In genomic region chr11:19239039-19239438, GRCh38 we compare ENCODE assay signal across 15 cellular contexts. TPM values are rescaled to one million over a fixed set of nuclear protein-coding genes. Genes with fewer than 3 reads are reported as not detected.
DNase-seq lines count a peak whose midpoint lies in the region; ATAC-seq and TF ChIP-seq lines count a peak whose summit lies in the region.
"Had no signal": no experiment of that assay in that cellular context is flagged by ENCODE, and none has a peak within 500 bp of the region (broad histone marks: within the 10 kb centered on the region; RNA-seq: fewer than 3 reads in every experiment).

No MANE protein-coding gene starts in this region.

- ATAC-seq in heart right ventricle (no peak), gastrocnemius medialis (no peak), GM18498 (IDR thresholded peaks at IDR 0.05; ENCODE audit: unreplicated experiment) (no peak), GM18873 (IDR thresholded peaks at IDR 0.05; ENCODE audit: low FRiP score, unreplicated experiment) (no peak)
- ATAC-seq: left ventricle myocardium superior had no signal

- peaks cover 10% of the 10 kb centered on the region for H3K4me1 Mint-ChIP-seq in activated naive CD8-positive, alpha-beta T cell treated with anti-CD3 and anti-CD28 coated beads for 36 hours

- H3K4me3 ChIP-seq in left ventricle myocardium inferior (peak overlapping the region; percentile 87), heart right ventricle (peak overlapping the region in 3 of 10 donors; percentile 12 to 73 (median 66)), NB4 (ENCODE audit: low read depth, low read length) (peak overlapping the region; percentile 89), gastrocnemius medialis (no peak overlapping the region)
- H3K4me3 ChIP-seq: dorsolateral prefrontal cortex, GM23248 had no signal

- H3K27ac ChIP-seq in left ventricle myocardium inferior (replicated peaks) (no peak overlapping the region), heart right ventricle (peak overlapping the region in 3 of 10 donors; percentile 0 to 68 (median 19)), gastrocnemius medialis (peak overlapping the region; percentile 71 to 88 (median 74))
- H3K27ac ChIP-seq: dorsolateral prefrontal cortex, GM23248, SJSA1 had no signal

- H3K9me3 ChIP-seq in left ventricle myocardium inferior (replicated peaks) (no peaks in the 10 kb centered on the region), heart right ventricle (no peaks in the 10 kb centered on the region), gastrocnemius medialis (no peaks in the 10 kb centered on the region)
- H3K9me3 ChIP-seq: SJSA1 had no signal

- TF ChIP-seq POLR2A in NB4 (IDR thresholded peaks at IDR 0.05; ENCODE audit: extremely low read depth, insufficient read length), result no peak
- no peak for TF ChIP-seq POLR2A in gastrocnemius medialis (IDR thresholded peaks at IDR 0.05)

- H3K4me1 ChIP-seq in left ventricle myocardium inferior (peaks cover 54% of the 10 kb centered on the region), heart right ventricle (peaks cover 5 to 50% (median 17%) of the 10 kb centered on the region in 9 donors), gastrocnemius medialis (peaks cover 48 to 54% of the 10 kb centered on the region in 2 donors)

- peak overlapping the region; percentile 43 for H3K4me3 Mint-ChIP-seq in activated naive CD8-positive, alpha-beta T cell treated with anti-CD3 and anti-CD28 coated beads for 36 hours

- H3K27me3 ChIP-seq in left ventricle myocardium inferior (ENCODE audit: low read depth) (peaks cover 30% of the 10 kb centered on the region), heart right ventricle (peaks cover 11 to 36% (median 25%) of the 10 kb centered on the region in 7 donors), gastrocnemius medialis (peaks cover 15 to 22% (median 17%) of the 10 kb centered on the region in 3 donors)
- H3K27me3 ChIP-seq: SJSA1 had no signal

- DNase-seq in left ventricle myocardium inferior (no peak), heart right ventricle (no peak), NB4 (ENCODE audit: low read depth) (peak; percentile 25), gastrocnemius medialis (no peak), activated gamma-delta T cell (lab: John Stamatoyannopoulos, UW) (no peak)
- no peak for DNase-seq in activated naive CD8-positive, alpha-beta T cell treated with anti-CD3 and anti-CD28 coated beads for 36 hours
- DNase-seq: amygdala, C1 segment of cervical spinal cord, dorsolateral prefrontal cortex, GM23248, left ventricle myocardium superior had no signal

- in situ Hi-C loops in gastrocnemius medialis (cut with MboI; ENCODE audit: low sequenced_read_pairs in 4 of 4), result no loop called here

- TF ChIP-seq CTCF in left ventricle myocardium inferior (IDR thresholded peaks at IDR 0.05; ENCODE audit: borderline replicate concordance) (no peak), heart right ventricle (IDR thresholded peaks at IDR 0.05) (no peak), NB4 (IDR thresholded peaks at IDR 0.05; ENCODE audit: low read depth, low read length) (no peak), gastrocnemius medialis (IDR thresholded peaks at IDR 0.05 in 4 of 5, conservative IDR thresholded peaks at IDR 0.05 in 1 of 5) (no peak)

- no peaks in the 10 kb centered on the region for H3K9me3 Mint-ChIP-seq in activated naive CD8-positive, alpha-beta T cell treated with anti-CD3 and anti-CD28 coated beads for 36 hours

- peaks cover 45% of the 10 kb centered on the region for H3K36me3 Mint-ChIP-seq in activated naive CD8-positive, alpha-beta T cell treated with anti-CD3 and anti-CD28 coated beads for 36 hours

- intact Hi-C loops in left ventricle myocardium inferior (cut with micrococcal nuclease) (no loop called here), heart right ventricle (cut with DNase I) (loop anchor here in 1 of 10 donors (5.0 kb wide), 1 partner anchor 37 kb away; the partner anchor contains the start of gene CSRP3), gastrocnemius medialis (cut with DNase I; ENCODE audit: low total_unique reads) (no loop called here)

- 68 to 74% methylated on average over 3 of the region's 3 CpGs for WGBS in heart right ventricle, 2 donors

- H3K27ac Mint-ChIP-seq in activated naive CD8-positive, alpha-beta T cell treated with anti-CD3 and anti-CD28 coated beads for 36 hours, result no peak overlapping the region

- no peaks in the 10 kb centered on the region for H3K36me3 ChIP-seq in left ventricle myocardium inferior
- H3K36me3 ChIP-seq in heart right ventricle, result peaks cover 0 to 29% (median 0%) of the 10 kb centered on the region in 9 donors
- H3K36me3 ChIP-seq in gastrocnemius medialis, result no peaks in the 10 kb centered on the region

- peaks cover 42% of the 10 kb centered on the region for H3K27me3 Mint-ChIP-seq in activated naive CD8-positive, alpha-beta T cell treated with anti-CD3 and anti-CD28 coated beads for 36 hours

RNA-seq across cellular contexts. Expression of gene E2F8, which starts 1.7 kb away (rescaled TPM):
- total RNA-seq in left ventricle myocardium inferior (3.6 TPM), heart right ventricle (1 to 10 TPM in 9 of 10 donors, under 1 TPM in 1; 0.86 to 5.0 (median 3.7) TPM), gastrocnemius medialis (under 1 TPM in 3 of 4 donors, not detected in 1; 0.39 to 0.80 (median 0.78) TPM)
- polyA plus RNA-seq in heart right ventricle, result under 1 TPM; 0.73 to 0.87 TPM
- 10 to 100 TPM; 16.2 to 16.7 TPM for total RNA-seq in activated naive CD8-positive, alpha-beta T cell treated with anti-CD3 and anti-CD28 coated beads for 36 hours

RNA-seq across cellular contexts. Expression of gene CSRP3, which starts 37.3 kb away (rescaled TPM):
- 2,290 TPM for total RNA-seq in left ventricle myocardium inferior
- total RNA-seq in heart right ventricle, result 1,000 to 10,000 TPM in 8 of 10 donors, 100 to 1,000 TPM in 2; 648 to 3,929 (median 2,797) TPM
- polyA plus RNA-seq in heart right ventricle, result 1,000 to 10,000 TPM in 1 of 2 donors, 100 to 1,000 TPM in 1; 534 to 1,893 TPM
- total RNA-seq in activated naive CD8-positive, alpha-beta T cell treated with anti-CD3 and anti-CD28 coated beads for 36 hours, result not detected
- total RNA-seq in gastrocnemius medialis, result 100 to 1,000 TPM in 2 of 4 donors, 10 to 100 TPM in 1, 1 to 10 TPM in 1; 2.2 to 300 (median 89.5) TPM
- total RNA-seq: dorsolateral prefrontal cortex, GM23248, omental fat pad, SJSA1 had no signal
- polyA plus RNA-seq: GM23248 had no signal

Comparison
In these comparisons a context has a peak if more than half of its experiments do, and no peak if none do; other contexts are left out.
1. H3K4me3 ChIP-seq: peak in left ventricle myocardium inferior (single experiment) and NB4 (single experiment); none in gastrocnemius medialis (0 of 4).